In the genomic region with DNA sequence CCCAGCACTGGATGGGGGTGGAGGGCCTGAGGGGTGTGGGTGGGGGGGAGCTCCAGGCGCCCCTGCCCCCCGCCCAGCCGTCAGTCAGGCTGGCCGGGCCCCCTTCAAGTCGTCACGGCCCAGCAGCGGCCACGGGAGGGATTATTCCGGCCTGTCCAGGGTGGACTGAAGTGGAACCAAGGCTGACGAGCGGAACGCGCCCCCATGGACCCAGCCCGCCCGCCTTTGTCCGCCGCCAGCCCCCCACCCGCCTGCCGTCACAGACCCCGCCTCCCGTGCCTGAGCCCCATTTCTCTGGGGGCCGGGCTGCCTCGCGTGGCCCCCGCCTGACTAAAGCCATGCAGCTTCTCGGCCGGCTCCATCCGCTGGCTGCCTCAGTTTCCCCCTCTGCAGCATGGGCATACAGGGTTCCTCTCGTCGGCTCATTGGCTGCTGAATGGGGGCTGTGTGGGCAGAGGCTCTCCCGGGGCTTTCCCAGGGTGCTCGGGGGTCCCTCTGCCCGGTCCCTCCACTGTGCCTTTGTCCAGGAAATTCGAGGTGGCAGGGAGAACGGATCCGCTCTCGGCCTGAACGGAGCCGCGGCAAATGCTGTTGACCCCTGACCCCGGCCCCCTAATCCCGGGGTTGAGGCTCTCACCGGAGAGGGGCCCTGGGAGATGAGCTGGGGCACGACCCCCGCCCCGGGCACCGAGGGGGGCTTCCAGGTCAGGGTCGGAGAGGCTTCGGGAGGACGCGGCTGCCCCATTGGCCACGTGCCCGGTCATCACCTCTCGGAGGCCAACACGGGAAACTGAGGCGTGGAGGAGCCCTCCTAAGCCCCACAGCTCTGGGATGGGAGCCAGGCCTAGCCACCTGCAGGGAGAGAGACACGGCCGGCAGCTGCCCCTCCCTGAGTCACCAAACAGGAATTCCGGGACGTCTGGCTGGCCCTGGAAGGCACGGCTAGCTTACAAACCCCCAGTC, we compare ENCODE assay signal across 12 cellular contexts. TPM values are rescaled to one million over a fixed set of nuclear protein-coding genes. Genes with fewer than 3 reads are reported as not detected.
DNase-seq lines count a peak whose midpoint lies in the region; ATAC-seq and TF ChIP-seq lines count a peak whose summit lies in the region.
"Had no signal": no experiment of that assay in that cellular context is flagged by ENCODE, and none has a peak within 500 bp of the region (broad histone marks: within the 10 kb centered on the region; RNA-seq: fewer than 3 reads in every experiment).

No MANE protein-coding gene starts in this region.

- no peak for TF ChIP-seq CTCF in MCF 10A (IDR thresholded peaks at IDR 0.05; ENCODE audit: unreplicated experiment)
- no peak for TF ChIP-seq CTCF in breast epithelium (IDR thresholded peaks at IDR 0.05)
- TF ChIP-seq CTCF in foreskin keratinocyte (conservative IDR thresholded peaks at IDR 0.05): no peak
- TF ChIP-seq CTCF in GM10266 (IDR thresholded peaks at IDR 0.05; ENCODE audit: control insufficient read depth, insufficient read depth, low read depth, missing control alignments): no peak

- peaks cover 0 to 65% of the 10 kb centered on the region in 2 donors for H3K27me3 ChIP-seq in breast epithelium
- peaks cover 32% of the 10 kb centered on the region for H3K27me3 ChIP-seq in foreskin keratinocyte

- CTCF ChIA-PET in MCF 10A (lab: Yijun Ruan, JAX): interaction anchor here (0.6 to 1.4 kb wide), 6 partner anchors 33 to 90 kb away, joined by 3 to 8 read pairs (median 3); no protein-coding TSS in a partner anchor

- no peaks in the 10 kb centered on the region for H3K27me3 Mint-ChIP-seq in MCF 10A (ENCODE audit: insufficient read depth, unreplicated experiment)

- no peaks in the 10 kb centered on the region for H3K9me3 Mint-ChIP-seq in MCF 10A (ENCODE audit: unreplicated experiment)
- H3K9me3 Mint-ChIP-seq: activated naive CD4-positive, alpha-beta T cell treated with anti-CD3 and anti-CD28 coated beads, Interleukin-2, amount 50 U/mL, for 72 hours had no signal

- ATAC-seq in SK-N-SH treated with all-trans-retinoic acid at 6 μM for 48 hours: peak; percentile 66
- ATAC-seq in foreskin keratinocyte: peak; percentile 67
- ATAC-seq: activated naive CD4-positive, alpha-beta T cell treated with anti-CD3 and anti-CD28 coated beads, Interleukin-2, amount 50 U/mL, for 72 hours; stimulated activated naive CD8-positive, alpha-beta T cell treated with anti-CD3 and anti-CD28 coated beads, Interleukin-15, Interleukin-2, amounts not matched to agents 100 U/mL and 50 U/mL, for 24 hours had no signal

- H3K4me3 ChIP-seq in breast epithelium: no peak overlapping the region

- no peaks in the 10 kb centered on the region for H3K4me1 Mint-ChIP-seq in MCF 10A (ENCODE audit: insufficient read depth, unreplicated experiment)

- DNase-seq in MCF 10A (ENCODE audit: unreplicated experiment) (peak; percentile 62), breast epithelium (ENCODE audit: low spot score in 2 of 2) (no peak), foreskin keratinocyte (peak; percentile 50 to 75), GM10266 (ENCODE audit: extremely low spot score) (no peak)
- no peak for DNase-seq in stimulated activated naive CD4-positive, alpha-beta T cell (lab: John Stamatoyannopoulos, UW)
- DNase-seq in stimulated activated CD8-positive, alpha-beta memory T cell treated with anti-CD3 and anti-CD28 coated beads, Interleukin-4, amount 100 ng/mL, for 48 hours: no peak
- DNase-seq in activated CD4-positive, CD25-positive, alpha-beta regulatory T cell (lab: John Stamatoyannopoulos, UW): no peak
- DNase-seq: activated CD4-positive, alpha-beta T cell treated with anti-CD3 and anti-CD28 coated beads for 4 hours; NCI-H1092; stimulated activated naive CD8-positive, alpha-beta T cell treated with anti-CD3 and anti-CD28 coated beads, Interleukin-15, Interleukin-2, amounts not matched to agents 100 U/mL and 50 U/mL, for 24 hours had no signal

- no peaks in the 10 kb centered on the region for H3K9me3 ChIP-seq in breast epithelium

- BruUV-seq in MCF 10A (replicated peaks; lab: Mats Ljungman, UMichigan): no TSS peak

- TF ChIP-seq POLR2A in breast epithelium (IDR thresholded peaks at IDR 0.05): no peak

- POLR2A ChIA-PET in MCF 10A (lab: Yijun Ruan, JAX): interaction anchor here (0.6 to 1.5 kb wide), 2 partner anchors 38 to 42 kb away, joined by 3 to 4 read pairs; a partner anchor contains a TSS

- no peak overlapping the region for H3K27ac Mint-ChIP-seq in MCF 10A (ENCODE audit: low read depth, unreplicated experiment)
- H3K27ac Mint-ChIP-seq: activated naive CD4-positive, alpha-beta T cell treated with anti-CD3 and anti-CD28 coated beads, Interleukin-2, amount 50 U/mL, for 72 hours had no signal

- H3K27ac ChIP-seq in breast epithelium: no peak overlapping the region
- no peak overlapping the region for H3K27ac ChIP-seq in foreskin keratinocyte

- peaks cover 3% of the 10 kb centered on the region for H3K36me3 Mint-ChIP-seq in MCF 10A (ENCODE audit: insufficient read depth, unreplicated experiment)
- H3K36me3 Mint-ChIP-seq: activated naive CD4-positive, alpha-beta T cell treated with anti-CD3 and anti-CD28 coated beads, Interleukin-2, amount 50 U/mL, for 72 hours had no signal

- H3K36me3 ChIP-seq in breast epithelium: no peaks in the 10 kb centered on the region

- H3K4me3 Mint-ChIP-seq in MCF 10A (ENCODE audit: unreplicated experiment): no peak overlapping the region

- H3K4me1 ChIP-seq in breast epithelium: peaks cover 0 to 3% of the 10 kb centered on the region in 2 donors
- H3K4me1 ChIP-seq in foreskin keratinocyte: peaks cover 6% of the 10 kb centered on the region

- intact Hi-C loops in MCF 10A (cut with micrococcal nuclease) (loop anchor here (10.0 kb wide), 1 partner anchor 72 kb away; a partner anchor contains a TSS), breast epithelium (cut with DNase I; ENCODE audit: low total_unique reads) (no loop called here)

TF ChIP-seq in SK-N-SH treated with all-trans-retinoic acid at 6 μM for 48 hours, 23 proteins besides CTCF, POLR2A, EP300 and RAD21:
- no peak for TF ChIP-seq ZFP30 (CRISPR knock-in tag; IDR thresholded peaks at IDR 0.05)
- TF ChIP-seq ZC3H10 (CRISPR knock-in tag; IDR thresholded peaks at IDR 0.05): no peak
- TF ChIP-seq, protein P1, sequence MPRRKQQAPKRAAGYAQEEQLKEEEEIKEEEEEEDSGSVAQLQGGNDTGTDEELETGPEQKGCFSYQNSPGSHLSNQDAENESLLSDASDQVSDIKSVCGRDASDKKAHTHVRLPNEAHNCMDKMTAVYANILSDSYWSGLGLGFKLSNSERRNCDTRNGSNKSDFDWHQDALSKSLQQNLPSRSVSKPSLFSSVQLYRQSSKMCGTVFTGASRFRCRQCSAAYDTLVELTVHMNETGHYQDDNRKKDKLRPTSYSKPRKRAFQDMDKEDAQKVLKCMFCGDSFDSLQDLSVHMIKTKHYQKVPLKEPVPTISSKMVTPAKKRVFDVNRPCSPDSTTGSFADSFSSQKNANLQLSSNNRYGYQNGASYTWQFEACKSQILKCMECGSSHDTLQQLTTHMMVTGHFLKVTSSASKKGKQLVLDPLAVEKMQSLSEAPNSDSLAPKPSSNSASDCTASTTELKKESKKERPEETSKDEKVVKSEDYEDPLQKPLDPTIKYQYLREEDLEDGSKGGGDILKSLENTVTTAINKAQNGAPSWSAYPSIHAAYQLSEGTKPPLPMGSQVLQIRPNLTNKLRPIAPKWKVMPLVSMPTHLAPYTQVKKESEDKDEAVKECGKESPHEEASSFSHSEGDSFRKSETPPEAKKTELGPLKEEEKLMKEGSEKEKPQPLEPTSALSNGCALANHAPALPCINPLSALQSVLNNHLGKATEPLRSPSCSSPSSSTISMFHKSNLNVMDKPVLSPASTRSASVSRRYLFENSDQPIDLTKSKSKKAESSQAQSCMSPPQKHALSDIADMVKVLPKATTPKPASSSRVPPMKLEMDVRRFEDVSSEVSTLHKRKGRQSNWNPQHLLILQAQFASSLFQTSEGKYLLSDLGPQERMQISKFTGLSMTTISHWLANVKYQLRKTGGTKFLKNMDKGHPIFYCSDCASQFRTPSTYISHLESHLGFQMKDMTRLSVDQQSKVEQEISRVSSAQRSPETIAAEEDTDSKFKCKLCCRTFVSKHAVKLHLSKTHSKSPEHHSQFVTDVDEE (CRISPR knock-in tag; IDR thresholded peaks at IDR 0.05): no peak
- TF ChIP-seq BACH2 (CRISPR knock-in tag; IDR thresholded peaks at IDR 0.05; ENCODE audit: borderline replicate concordance): no peak

RNA-seq across cellular contexts. Expression of a gene that starts 27.3 kb away (rescaled TPM):
- not detected in 2 replicates for total RNA-seq in MCF 10A (2022)
- under 1 TPM in 1 of 3 donors, not detected in 2; 0.66 TPM for total RNA-seq in breast epithelium
- total RNA-seq in foreskin keratinocyte: not detected in 2 replicates
- polyA plus RNA-seq in foreskin keratinocyte: not detected in 2 replicates

RNA-seq across cellular contexts. Expression of a gene that starts 37.7 kb away (rescaled TPM):
- total RNA-seq in MCF 10A (2022): 71.0 and 85.2 TPM in 2 replicates
- 10 to 100 TPM; 43.9 to 60.6 (median 53.1) TPM for total RNA-seq in breast epithelium
- 48.1 and 50.9 TPM in 2 replicates for total RNA-seq in foreskin keratinocyte
- polyA plus RNA-seq in foreskin keratinocyte: 79.6 and 91.6 TPM in 2 replicates

RNA-seq across cellular contexts. Expression of a gene that starts 43.9 kb away (rescaled TPM):
- total RNA-seq in MCF 10A (2022) (316 and 362 TPM in 2 replicates), breast epithelium (100 to 1,000 TPM; 458 to 758 (median 656) TPM), foreskin keratinocyte (95.4 and 99.9 TPM in 2 replicates)
- 128 and 129 TPM in 2 replicates for polyA plus RNA-seq in foreskin keratinocyte

Comparison
In these comparisons a context has a peak if more than half of its experiments do, and no peak if none do; other contexts are left out.
1. DNase-seq: peak in MCF 10A (single experiment) and foreskin keratinocyte (2 of 2); none in breast epithelium (0 of 2), stimulated activated naive CD4-positive, alpha-beta T cell (0 of 6), stimulated activated CD8-positive, alpha-beta memory T cell treated with anti-CD3 and anti-CD28 coated beads, Interleukin-4, amount 100 ng/mL, for 48 hours (single experiment), activated CD4-positive, CD25-positive, alpha-beta regulatory T cell (0 of 4) and GM10266 (single experiment).